8 cellular contexts compared by ENCODE assay signal in genomic region chr6:7974932-7975763, GRCh38.
DNase-seq lines count a peak whose midpoint lies in the region; ATAC-seq and TF ChIP-seq lines count a peak whose summit lies in the region.

No MANE protein-coding gene starts in this region.

- H3K36me3 Mint-ChIP-seq in progenitor cell of endocrine pancreas (ENCODE audit: insufficient read depth): peaks cover 2% of the 10 kb centered on the region

- H3K4me3 Mint-ChIP-seq in progenitor cell of endocrine pancreas (ENCODE audit: low read depth): no peak overlapping the region

- TF ChIP-seq CTCF in epithelial cell of esophagus (IDR thresholded peaks at IDR 0.05; ENCODE audit: insufficient read depth, low read depth, low read length, missing control alignments) (no peak), progenitor cell of endocrine pancreas (IDR thresholded peaks at IDR 0.05; ENCODE audit: unreplicated experiment) (no peak)

- peaks cover 3% of the 10 kb centered on the region for H3K9me3 Mint-ChIP-seq in progenitor cell of endocrine pancreas (ENCODE audit: low read depth)

- ATAC-seq in GM21737 (IDR thresholded peaks at IDR 0.05; ENCODE audit: unreplicated experiment): peak; percentile 62

- peaks cover 11% of the 10 kb centered on the region for H3K4me1 Mint-ChIP-seq in progenitor cell of endocrine pancreas (ENCODE audit: low read depth)

- peaks cover 20% of the 10 kb centered on the region for H3K27me3 Mint-ChIP-seq in progenitor cell of endocrine pancreas

- peak; percentile 90 for DNase-seq in OCI-M2 (lab: John Stamatoyannopoulos, UW; ENCODE audit: unreplicated experiment)
- DNase-seq in epithelial cell of esophagus (ENCODE audit: low read depth): peak; percentile 73
- peak; percentile 65 for DNase-seq in middle frontal gyrus (ENCODE audit: extremely low spot score, low spot score)
- no peak for DNase-seq in NCI-H524 (lab: John Stamatoyannopoulos, UW)
- DNase-seq in NCI-H1092 treated with DMSO at 0.1 percent for 48 hours (lab: John Stamatoyannopoulos, UW): no peak
- no peak for DNase-seq in effector CD8-positive, alpha-beta T cell (lab: John Stamatoyannopoulos, UW)
- DNase-seq in progenitor cell of endocrine pancreas (ENCODE audit: low spot score, unreplicated experiment): no peak

- no peak overlapping the region for H3K4me3 ChIP-seq in epithelial cell of esophagus (ENCODE audit: low read length)

- H3K27ac Mint-ChIP-seq in progenitor cell of endocrine pancreas: no peak overlapping the region

Comparison
In these comparisons a context has a peak if more than half of its experiments do, and no peak if none do; other contexts are left out.
1. DNase-seq: peak in OCI-M2 (single experiment), epithelial cell of esophagus (single experiment) and middle frontal gyrus (single experiment); none in NCI-H524 (0 of 2), NCI-H1092 treated with DMSO at 0.1 percent for 48 hours (single experiment), effector CD8-positive, alpha-beta T cell (single experiment) and progenitor cell of endocrine pancreas (single experiment).